1 cellular context compared by ENCODE assay signal in genomic region chr4:183261953-183262775, GRCh38.
TF ChIP-seq lines count a peak whose summit lies in the region.

No MANE protein-coding gene starts in this region.

TF ChIP-seq in HepG2, 621 proteins besides CTCF, POLR2A, EP300 and RAD21 (continued from another document and continues in another):
- 0 out of 2 replicates have a peak, but pooled peaks have one; percentile 16 for TF ChIP-seq PATZ1 (CRISPR knock-in tag; IDR thresholded peaks at IDR 0.05)
- no peak for TF ChIP-seq MAFF (IDR thresholded peaks at IDR 0.05; ENCODE audit: low read depth, low read length)
- TF ChIP-seq RARA (CRISPR knock-in tag; IDR thresholded peaks at IDR 0.05): no peak
- TF ChIP-seq DBP (CRISPR knock-in tag; IDR thresholded peaks at IDR 0.05; ENCODE audit: not compliant biosample characterization): no peak
- no peak for TF ChIP-seq ATF3 (CRISPR knock-in tag; IDR thresholded peaks at IDR 0.05)
- no peak for TF ChIP-seq KMT2B (CRISPR knock-in tag; IDR thresholded peaks at IDR 0.05)
- TF ChIP-seq XRCC5 (optimal IDR thresholded peaks at IDR 0.05; ENCODE audit: low read length): no peak
- no peak for TF ChIP-seq SMYD3 (CRISPR knock-in tag; IDR thresholded peaks at IDR 0.05)
- no peak for TF ChIP-seq MYC (CRISPR knock-in tag; IDR thresholded peaks at IDR 0.05; ENCODE audit: borderline replicate concordance)
- no peak for TF ChIP-seq CBFB (CRISPR knock-in tag; IDR thresholded peaks at IDR 0.05)
- no peak for TF ChIP-seq ZNF230 (CRISPR knock-in tag; IDR thresholded peaks at IDR 0.05)
- TF ChIP-seq REL (CRISPR knock-in tag; conservative IDR thresholded peaks at IDR 0.05): no peak
- no peak for TF ChIP-seq ZNF33B (CRISPR knock-in tag; IDR thresholded peaks at IDR 0.05)
- TF ChIP-seq ZMAT5 (CRISPR knock-in tag; IDR thresholded peaks at IDR 0.05; ENCODE audit: borderline replicate concordance, low read depth): no peak
- no peak for TF ChIP-seq JUND (CRISPR knock-in tag; IDR thresholded peaks at IDR 0.05)
- TF ChIP-seq ZNF337 (CRISPR knock-in tag; IDR thresholded peaks at IDR 0.05; ENCODE audit: borderline replicate concordance, low read depth): no peak
- no peak for TF ChIP-seq DPF2 (CRISPR knock-in tag; IDR thresholded peaks at IDR 0.05; ENCODE audit: borderline replicate concordance, low read depth)
- TF ChIP-seq ZSCAN20 (CRISPR knock-in tag; IDR thresholded peaks at IDR 0.05; ENCODE audit: borderline replicate concordance): no peak
- no peak for TF ChIP-seq TCF7L2 (IDR thresholded peaks at IDR 0.05; ENCODE audit: low read depth, low read length)
- no peak for TF ChIP-seq ZXDC (CRISPR knock-in tag; IDR thresholded peaks at IDR 0.05)
- TF ChIP-seq CC2D1A (CRISPR knock-in tag; IDR thresholded peaks at IDR 0.05): no peak
- TF ChIP-seq ZBTB42 (CRISPR knock-in tag; IDR thresholded peaks at IDR 0.05): no peak
- TF ChIP-seq ZBTB14 (CRISPR knock-in tag; IDR thresholded peaks at IDR 0.05): no peak
- no peak for TF ChIP-seq PCBP2 (optimal IDR thresholded peaks at IDR 0.05; ENCODE audit: low read depth, low read length, poor library complexity, severe bottlenecking)
- no peak for TF ChIP-seq ETV5 (CRISPR knock-in tag; IDR thresholded peaks at IDR 0.05; ENCODE audit: borderline replicate concordance)
- no peak for TF ChIP-seq GPN1 (CRISPR knock-in tag; IDR thresholded peaks at IDR 0.05; ENCODE audit: borderline replicate concordance)
- TF ChIP-seq PITX1 (CRISPR knock-in tag; IDR thresholded peaks at IDR 0.05): no peak
- no peak for TF ChIP-seq MTA1 (CRISPR knock-in tag; IDR thresholded peaks at IDR 0.05; ENCODE audit: borderline replicate concordance)
- no peak for TF ChIP-seq ZNF326 (CRISPR knock-in tag; IDR thresholded peaks at IDR 0.05; ENCODE audit: borderline replicate concordance)
- no peak for TF ChIP-seq ZNF512B (CRISPR knock-in tag; IDR thresholded peaks at IDR 0.05; ENCODE audit: borderline replicate concordance)
- no peak for TF ChIP-seq ZNF460 (CRISPR knock-in tag; IDR thresholded peaks at IDR 0.05; ENCODE audit: borderline replicate concordance)
- no peak for TF ChIP-seq REXO4 (CRISPR knock-in tag; IDR thresholded peaks at IDR 0.05; ENCODE audit: borderline replicate concordance)
- no peak for TF ChIP-seq HOMEZ (CRISPR knock-in tag; IDR thresholded peaks at IDR 0.05; ENCODE audit: low read depth)
- TF ChIP-seq ZNF512 (CRISPR knock-in tag; IDR thresholded peaks at IDR 0.05): no peak
- no peak for TF ChIP-seq MAFG (CRISPR knock-in tag; IDR thresholded peaks at IDR 0.05)
- 0 out of 2 replicates have a peak, but pooled peaks have one; percentile 36 for TF ChIP-seq GFI1 (CRISPR knock-in tag; IDR thresholded peaks at IDR 0.05; ENCODE audit: borderline replicate concordance)
- peak; percentile 34 for TF ChIP-seq ASH2L (IDR thresholded peaks at IDR 0.05; ENCODE audit: insufficient read length, low read depth, low read length)
- TF ChIP-seq ZNF629 (CRISPR knock-in tag; conservative IDR thresholded peaks at IDR 0.05): no peak
- TF ChIP-seq ZNF33A (CRISPR knock-in tag; IDR thresholded peaks at IDR 0.05; ENCODE audit: borderline replicate concordance): 0 out of 2 replicates have a peak, but pooled peaks have one; percentile 55
- TF ChIP-seq PCBP1 (IDR thresholded peaks at IDR 0.05; ENCODE audit: borderline replicate concordance, low read depth, low read length): no peak
- TF ChIP-seq KLF12 (CRISPR knock-in tag; IDR thresholded peaks at IDR 0.05; ENCODE audit: borderline replicate concordance): no peak
- TF ChIP-seq YY1 (IDR thresholded peaks at IDR 0.05; ENCODE audit: insufficient read depth, insufficient replicate concordance, low read depth, low read length): peak; percentile 28
- TF ChIP-seq AKAP8 (CRISPR knock-in tag; IDR thresholded peaks at IDR 0.05): no peak
- no peak for TF ChIP-seq TGIF2 (CRISPR knock-in tag; IDR thresholded peaks at IDR 0.05)
- TF ChIP-seq SETDB1 (CRISPR knock-in tag; IDR thresholded peaks at IDR 0.05; ENCODE audit: borderline replicate concordance): no peak
- peak; percentile 20; the same call in 1 of the 2 replicates for TF ChIP-seq GATAD2A (CRISPR knock-in tag; IDR thresholded peaks at IDR 0.05)
- TF ChIP-seq ZBTB46 (CRISPR knock-in tag; IDR thresholded peaks at IDR 0.05; ENCODE audit: borderline replicate concordance): no peak
- no peak for TF ChIP-seq HIVEP1 (CRISPR knock-in tag; IDR thresholded peaks at IDR 0.05)
- TF ChIP-seq ATF6 (CRISPR knock-in tag; conservative IDR thresholded peaks at IDR 0.05): no peak
